ENCODE assay signal across 21 cellular contexts in the genomic region with DNA sequence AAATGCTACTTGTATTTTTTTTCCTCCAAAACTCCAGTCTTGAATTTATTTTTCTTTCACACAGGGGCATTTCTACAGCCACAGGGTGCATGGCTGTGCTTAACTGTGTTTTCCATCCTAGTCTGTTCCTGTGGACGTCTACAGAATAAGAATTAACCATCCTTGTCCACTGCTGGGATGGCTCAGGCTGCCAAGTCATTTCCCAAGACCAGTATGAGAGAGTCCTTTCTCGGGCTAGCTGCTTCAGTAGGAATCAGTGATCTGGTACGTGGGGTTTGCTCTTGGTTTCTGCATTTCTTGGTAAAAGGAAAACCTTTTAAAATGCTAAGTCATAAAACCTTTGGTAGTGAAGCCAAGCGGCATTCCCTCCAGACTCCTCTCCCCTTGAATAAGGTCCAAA. TPM values are rescaled to one million over a fixed set of nuclear protein-coding genes. Genes with fewer than 3 reads are reported as not detected.
A peak's percentile ranks its signal among the peaks of the same experiment; 100 is the strongest.
DNase-seq lines count a peak whose midpoint lies in the region; ATAC-seq, FAIRE-seq and TF ChIP-seq lines count a peak whose summit lies in the region.
"Had no signal": no experiment of that assay in that cellular context is flagged by ENCODE, and none has a peak within 500 bp of the region (broad histone marks: within the 10 kb centered on the region; RNA-seq: fewer than 3 reads in every experiment).

No MANE protein-coding gene starts in this region.

- ATAC-seq in GM21529 (IDR thresholded peaks at IDR 0.05; ENCODE audit: unreplicated experiment) (no peak), HG02970 (IDR thresholded peaks at IDR 0.05; ENCODE audit: low FRiP score, unreplicated experiment) (no peak)
- ATAC-seq in activated naive CD8-positive, alpha-beta T cell treated with anti-CD3 and anti-CD28 coated beads, Interleukin-2, amount 50 U/mL, for 24 hours = no peak
- ATAC-seq: A549 had no signal

- no peaks in the 10 kb centered on the region for H3K4me1 ChIP-seq in astrocyte (ENCODE audit: insufficient read depth, low read length)
- H3K4me1 ChIP-seq: A549, Peyer's patch had no signal

- CTCF ChIA-PET in Calu3 (lab: Charles Lee) = no interaction called here

- no peak overlapping the region for H3K4me3 ChIP-seq in astrocyte (ENCODE audit: insufficient read depth, low read depth, low read length)
- H3K4me3 ChIP-seq in epithelial cell of proximal tubule (ENCODE audit: low read depth, low read length) = no peak overlapping the region
- H3K4me3 ChIP-seq: A549, Peyer's patch had no signal

- intact Hi-C loops in Calu3 (cut with micrococcal nuclease; ENCODE audit: unreplicated experiment) (no loop called here), posterior vena cava (cut with DNase I) (no loop called here)
- intact Hi-C loops in activated T-helper 2 cell treated with anti-CD3 and anti-CD28 coated beads, Interferon-gamma antibody, Interleukin-2, Interleukin-4, amounts not matched to agents 10 μg/mL and 5 μg/mL and 100 μg/mL, durations not matched to agents 14 hours and 24 hours and 36 hours (cut with micrococcal nuclease) = no loop called here

- H4K20me1 ChIP-seq in astrocyte (ENCODE audit: insufficient read depth, low read length) = no peaks in the 10 kb centered on the region

- no peaks in the 10 kb centered on the region for H3K4me1 Mint-ChIP-seq in Calu3 (ENCODE audit: low read depth, unreplicated experiment)
- H3K4me1 Mint-ChIP-seq in astrocyte (ENCODE audit: low read depth, unreplicated experiment) = peaks cover 1% of the 10 kb centered on the region
- H3K4me1 Mint-ChIP-seq in activated naive CD8-positive, alpha-beta T cell treated with anti-CD3 and anti-CD28 coated beads, Interleukin-2, amount 50 U/mL, for 24 hours = no peaks in the 10 kb centered on the region
- peaks cover 5% of the 10 kb centered on the region for H3K4me1 Mint-ChIP-seq in activated T-helper 2 cell treated with anti-CD3 and anti-CD28 coated beads, Interferon-gamma antibody, Interleukin-2, Interleukin-4, amounts not matched to agents 10 μg/mL and 5 μg/mL and 100 μg/mL, durations not matched to agents 14 hours and 24 hours and 36 hours (ENCODE audit: low read depth)
- H3K4me1 Mint-ChIP-seq: IgD-negative memory B cell had no signal

- no peak for FAIRE-seq in astrocyte (lab: Jason Lieb, UNC)
- FAIRE-seq: A549, H54 had no signal

- H3K27ac Mint-ChIP-seq in Calu3 (ENCODE audit: unreplicated experiment) = no peak overlapping the region
- H3K27ac Mint-ChIP-seq in astrocyte (ENCODE audit: unreplicated experiment) = no peak overlapping the region
- no peak overlapping the region for H3K27ac Mint-ChIP-seq in activated naive CD8-positive, alpha-beta T cell treated with anti-CD3 and anti-CD28 coated beads, Interleukin-2, amount 50 U/mL, for 24 hours
- no peak overlapping the region for H3K27ac Mint-ChIP-seq in activated T-helper 2 cell treated with anti-CD3 and anti-CD28 coated beads, Interferon-gamma antibody, Interleukin-2, Interleukin-4, amounts not matched to agents 10 μg/mL and 5 μg/mL and 100 μg/mL, durations not matched to agents 14 hours and 24 hours and 36 hours
- H3K27ac Mint-ChIP-seq: HFFc6, IgD-negative memory B cell had no signal

- H3K36me3 ChIP-seq in astrocyte (ENCODE audit: insufficient read depth, low read length) = no peaks in the 10 kb centered on the region

- no peak overlapping the region for H3K4me2 ChIP-seq in astrocyte (ENCODE audit: low read length)
- H3K4me2 ChIP-seq: A549 had no signal

- no peaks in the 10 kb centered on the region for H3K27me3 Mint-ChIP-seq in Calu3 (ENCODE audit: unreplicated experiment)
- peaks cover 16% of the 10 kb centered on the region for H3K27me3 Mint-ChIP-seq in astrocyte (ENCODE audit: low read depth, unreplicated experiment)
- no peaks in the 10 kb centered on the region for H3K27me3 Mint-ChIP-seq in activated naive CD8-positive, alpha-beta T cell treated with anti-CD3 and anti-CD28 coated beads, Interleukin-2, amount 50 U/mL, for 24 hours
- H3K27me3 Mint-ChIP-seq in activated T-helper 2 cell treated with anti-CD3 and anti-CD28 coated beads, Interferon-gamma antibody, Interleukin-2, Interleukin-4, amounts not matched to agents 10 μg/mL and 5 μg/mL and 100 μg/mL, durations not matched to agents 14 hours and 24 hours and 36 hours (ENCODE audit: low read depth) = peaks cover 2% of the 10 kb centered on the region

- no peak for DNase-seq in Calu3
- peak; percentile 5 for DNase-seq in astrocyte (ENCODE audit: low read depth)
- peak; percentile 59 for DNase-seq in epithelial cell of proximal tubule (ENCODE audit: low read depth)
- DNase-seq in posterior vena cava (ENCODE audit: low spot score) = peak; percentile 9
- no peak for DNase-seq in activated naive CD8-positive, alpha-beta T cell treated with anti-CD3 and anti-CD28 coated beads, Interleukin-2, amount 50 U/mL, for 24 hours
- no peak for DNase-seq in activated T-helper 2 cell treated with anti-CD3 and anti-CD28 coated beads, Interferon-gamma antibody, Interleukin-2, Interleukin-4, amounts not matched to agents 10 μg/mL and 5 μg/mL and 100 μg/mL, durations not matched to agents 14 hours and 24 hours and 36 hours (ENCODE audit: low spot score)
- DNase-seq: HFFc6, NCI-H1105, NCI-H1694 treated with DMSO at 0.1 percent for 48 hours, NCI-H2107, NCI-H226, NCI-H524 treated with DMSO at 0.1 percent for 48 hours, Peyer's patch, Right ventricle myocardium superior had no signal

- H3K9me3 Mint-ChIP-seq in Calu3 (ENCODE audit: low read depth, unreplicated experiment) (no peaks in the 10 kb centered on the region), astrocyte (ENCODE audit: unreplicated experiment) (no peaks in the 10 kb centered on the region)
- no peaks in the 10 kb centered on the region for H3K9me3 Mint-ChIP-seq in activated naive CD8-positive, alpha-beta T cell treated with anti-CD3 and anti-CD28 coated beads, Interleukin-2, amount 50 U/mL, for 24 hours
- no peaks in the 10 kb centered on the region for H3K9me3 Mint-ChIP-seq in activated T-helper 2 cell treated with anti-CD3 and anti-CD28 coated beads, Interferon-gamma antibody, Interleukin-2, Interleukin-4, amounts not matched to agents 10 μg/mL and 5 μg/mL and 100 μg/mL, durations not matched to agents 14 hours and 24 hours and 36 hours
- H3K9me3 Mint-ChIP-seq: HFFc6, IgD-negative memory B cell had no signal

- no peaks in the 10 kb centered on the region for H3K9me3 ChIP-seq in astrocyte (ENCODE audit: insufficient read depth, low read depth, low read length)
- H3K9me3 ChIP-seq: A549, Peyer's patch had no signal

- TSS peak; percentile 8 for BruUV-seq in Calu3 (replicated peaks; lab: Mats Ljungman, UMichigan)

- no peak overlapping the region for H3K4me3 Mint-ChIP-seq in Calu3 (ENCODE audit: low read depth, unreplicated experiment)
- H3K4me3 Mint-ChIP-seq in astrocyte (ENCODE audit: unreplicated experiment) = no peak overlapping the region
- H3K4me3 Mint-ChIP-seq in activated naive CD8-positive, alpha-beta T cell treated with anti-CD3 and anti-CD28 coated beads, Interleukin-2, amount 50 U/mL, for 24 hours = no peak overlapping the region
- no peak overlapping the region for H3K4me3 Mint-ChIP-seq in activated T-helper 2 cell treated with anti-CD3 and anti-CD28 coated beads, Interferon-gamma antibody, Interleukin-2, Interleukin-4, amounts not matched to agents 10 μg/mL and 5 μg/mL and 100 μg/mL, durations not matched to agents 14 hours and 24 hours and 36 hours (ENCODE audit: low read depth)
- H3K4me3 Mint-ChIP-seq: HFFc6, IgD-negative memory B cell had no signal

- no peak overlapping the region for H2AFZ ChIP-seq in astrocyte (ENCODE audit: low read depth, low read length)

- H3K27ac ChIP-seq in astrocyte (ENCODE audit: low read depth, low read length) = no peak overlapping the region
- H3K27ac ChIP-seq: A549, C4-2B, Peyer's patch had no signal

- H3K27me3 ChIP-seq in astrocyte (ENCODE audit: insufficient read depth, low read length) = no peaks in the 10 kb centered on the region
- H3K27me3 ChIP-seq: Peyer's patch had no signal

- no peaks in the 10 kb centered on the region for H3K79me2 ChIP-seq in astrocyte (ENCODE audit: insufficient read depth, low read length)

- H3K36me3 Mint-ChIP-seq in Calu3 (ENCODE audit: insufficient read depth, unreplicated experiment) (peaks cover 33% of the 10 kb centered on the region), astrocyte (ENCODE audit: low read depth, unreplicated experiment) (no peaks in the 10 kb centered on the region)
- H3K36me3 Mint-ChIP-seq in activated naive CD8-positive, alpha-beta T cell treated with anti-CD3 and anti-CD28 coated beads, Interleukin-2, amount 50 U/mL, for 24 hours (ENCODE audit: low read depth) = no peaks in the 10 kb centered on the region
- H3K36me3 Mint-ChIP-seq in activated T-helper 2 cell treated with anti-CD3 and anti-CD28 coated beads, Interferon-gamma antibody, Interleukin-2, Interleukin-4, amounts not matched to agents 10 μg/mL and 5 μg/mL and 100 μg/mL, durations not matched to agents 14 hours and 24 hours and 36 hours (ENCODE audit: low read depth) = peaks cover 4% of the 10 kb centered on the region
- H3K36me3 Mint-ChIP-seq: IgD-negative memory B cell had no signal

- H3K9ac ChIP-seq in astrocyte (ENCODE audit: low read length) = no peak overlapping the region

- TF ChIP-seq CTCF in Calu3 (IDR thresholded peaks at IDR 0.05; ENCODE audit: unreplicated experiment) (no peak), astrocyte (IDR thresholded peaks at IDR 0.05; ENCODE audit: insufficient read depth, low read depth, low read length) (no peak), epithelial cell of proximal tubule (conservative IDR thresholded peaks at IDR 0.05; ENCODE audit: low read depth, low read length) (no peak)

RNA-seq across cellular contexts. Expression of gene CHDH, which starts 29.8 kb away (rescaled TPM):
- 24.9 and 28.5 TPM in 2 replicates for total RNA-seq in Calu3 (2022)
- total RNA-seq in astrocyte = 0.22 and 0.48 TPM in 2 replicates
- 4.5 and 9.2 TPM in 2 replicates for total RNA-seq in epithelial cell of proximal tubule
- 1 to 10 TPM; 2.0 to 3.7 TPM for total RNA-seq in posterior vena cava
- 10.7 and 12.0 TPM in 2 replicates for total RNA-seq in activated T-helper 2 cell treated with anti-CD3 and anti-CD28 coated beads, Interferon-gamma antibody, Interleukin-2, Interleukin-4, amounts not matched to agents 10 μg/mL and 5 μg/mL and 100 μg/mL, durations not matched to agents 14 hours and 24 hours and 36 hours
- total RNA-seq: HFFc6 had no signal

RNA-seq across cellular contexts. Expression of gene IL17RB, which starts 29.9 kb away (rescaled TPM):
- 16.0 and 21.9 TPM in 2 replicates for total RNA-seq in Calu3 (2022)
- total RNA-seq in astrocyte = 0.16 TPM in 1 of 2 replicates, not detected in the other
- total RNA-seq in epithelial cell of proximal tubule = 1.7 and 2.5 TPM in 2 replicates
- total RNA-seq in posterior vena cava = under 1 TPM; 0.33 to 0.46 TPM
- 33.3 and 36.1 TPM in 2 replicates for total RNA-seq in activated T-helper 2 cell treated with anti-CD3 and anti-CD28 coated beads, Interferon-gamma antibody, Interleukin-2, Interleukin-4, amounts not matched to agents 10 μg/mL and 5 μg/mL and 100 μg/mL, durations not matched to agents 14 hours and 24 hours and 36 hours
- total RNA-seq: HFFc6, LHCN-M2 had no signal

Comparison
In these comparisons a context has a peak if more than half of its experiments do, and no peak if none do; other contexts are left out.
1. DNase-seq: peak in astrocyte (single experiment), epithelial cell of proximal tubule (single experiment) and posterior vena cava (single experiment); none in Calu3 (single experiment), activated naive CD8-positive, alpha-beta T cell treated with anti-CD3 and anti-CD28 coated beads, Interleukin-2, amount 50 U/mL, for 24 hours (single experiment) and activated T-helper 2 cell treated with anti-CD3 and anti-CD28 coated beads, Interferon-gamma antibody, Interleukin-2, Interleukin-4, amounts not matched to agents 10 μg/mL and 5 μg/mL and 100 μg/mL, durations not matched to agents 14 hours and 24 hours and 36 hours (single experiment).